Comparison of ENCODE assay signal across 8 cellular contexts in the genomic region with DNA sequence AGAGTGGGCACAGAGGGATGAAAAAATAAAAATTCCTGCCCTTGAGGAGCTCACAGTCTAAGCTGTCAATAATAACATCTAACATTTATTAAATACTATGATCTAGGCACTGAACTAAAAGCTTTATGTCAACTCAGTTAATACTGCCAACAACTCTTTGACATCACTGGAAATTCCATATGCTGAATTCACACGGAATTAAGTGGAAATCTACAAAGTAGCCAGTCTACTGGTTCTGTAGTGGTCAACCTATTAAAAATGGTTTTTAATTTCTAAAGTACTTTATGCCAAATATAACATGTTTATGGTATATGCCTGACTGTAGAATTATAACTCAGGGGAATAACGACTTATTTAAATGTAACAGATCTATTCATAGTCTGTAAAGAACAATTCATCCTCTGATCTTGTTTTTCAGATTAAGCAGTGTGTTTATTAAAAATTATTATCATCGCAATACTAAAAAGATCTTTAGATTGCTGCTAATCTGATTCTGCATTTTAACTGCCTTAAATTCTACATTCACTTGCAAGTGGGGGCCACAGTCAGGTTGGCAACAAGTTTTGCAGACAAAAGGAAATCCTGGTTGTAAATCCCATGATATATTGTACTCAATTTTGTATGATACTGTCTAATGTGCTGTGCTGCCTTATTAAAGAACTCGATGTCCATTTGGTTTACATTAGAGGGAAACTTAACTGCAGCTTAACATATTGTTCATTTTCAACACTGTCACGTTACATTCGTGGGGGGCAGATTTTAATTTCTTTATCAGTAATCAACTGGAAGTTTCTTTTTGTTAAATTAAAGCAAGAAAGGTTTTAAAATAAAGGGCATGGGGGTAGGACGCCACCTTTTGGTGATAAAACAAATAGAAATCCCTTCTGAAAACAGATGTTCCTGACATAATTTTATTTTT. TPM values are rescaled to one million over a fixed set of nuclear protein-coding genes. Genes with fewer than 3 reads are reported as not detected.
DNase-seq lines count a peak whose midpoint lies in the region; ATAC-seq, FAIRE-seq and TF ChIP-seq lines count a peak whose summit lies in the region.

No MANE protein-coding gene starts in this region.

- CTCF ChIA-PET in BJ (lab: Yijun Ruan, JAX): interaction anchor here (0.5 to 1.8 kb wide), 12 partner anchors 12 to 913 kb away, joined by 3 to 6 read pairs (median 4); no protein-coding TSS in a partner anchor

- POLR2A ChIA-PET in BJ (lab: Charles Lee): no interaction called here

- no peak overlapping the region for H3K4me2 ChIP-seq in parathyroid adenoma (ENCODE audit: low read length)

- no peak overlapping the region for H3K9ac ChIP-seq in parathyroid adenoma

- ATAC-seq in RWPE2 (ENCODE audit: low read depth) (no peak), HG03565 (IDR thresholded peaks at IDR 0.05; ENCODE audit: unreplicated experiment) (no peak), GM19351 (IDR thresholded peaks at IDR 0.05; ENCODE audit: unreplicated experiment) (no peak), GM18520 (IDR thresholded peaks at IDR 0.05; ENCODE audit: unreplicated experiment) (no peak)

- DNase-seq in BJ (ENCODE audit: low read depth) (no peak), GM12865 (ENCODE audit: low read depth) (peak; percentile 29), RWPE2 (ENCODE audit: low spot score) (no peak)

- H3K79me2 ChIP-seq in parathyroid adenoma: no peaks in the 10 kb centered on the region

- H3K27me3 ChIP-seq in BJ (ENCODE audit: control insufficient read depth, insufficient read depth, low read length): no peaks in the 10 kb centered on the region
- no peaks in the 10 kb centered on the region for H3K27me3 ChIP-seq in RWPE2 (ENCODE audit: insufficient read depth, poor library complexity, severe bottlenecking)
- no peaks in the 10 kb centered on the region for H3K27me3 ChIP-seq in parathyroid adenoma (ENCODE audit: control insufficient read depth, insufficient read depth, low read length)

- H2AFZ ChIP-seq in parathyroid adenoma: peak overlapping the region; percentile 92

- H3K27ac ChIP-seq in RWPE2 (ENCODE audit: poor library complexity, severe bottlenecking) (peak overlapping the region; percentile 96), parathyroid adenoma (peak overlapping the region; percentile 91)

- H3K4me1 ChIP-seq in RWPE2 (ENCODE audit: insufficient read depth, poor library complexity, severe bottlenecking) (peaks cover 15% of the 10 kb centered on the region), parathyroid adenoma (peaks cover 3% of the 10 kb centered on the region)

- TF ChIP-seq CTCF in BJ (IDR thresholded peaks at IDR 0.05; ENCODE audit: insufficient read depth, low read depth, low read length) (peak; percentile 65), GM12865 (IDR thresholded peaks at IDR 0.05; ENCODE audit: insufficient read depth, low read depth, low read length, missing control alignments) (peak; percentile 42), RWPE2 (IDR thresholded peaks at IDR 0.05; ENCODE audit: poor library complexity, severe bottlenecking) (peak; percentile 96), parathyroid adenoma (IDR thresholded peaks at IDR 0.05) (peak; percentile 69)

- peak; percentile 96 for FAIRE-seq in endometrium (lab: Jason Lieb, UNC)

- H3K36me3 ChIP-seq in BJ (ENCODE audit: control insufficient read depth, insufficient read depth, low read length): no peaks in the 10 kb centered on the region
- no peaks in the 10 kb centered on the region for H3K36me3 ChIP-seq in RWPE2 (ENCODE audit: low read depth)
- no peaks in the 10 kb centered on the region for H3K36me3 ChIP-seq in parathyroid adenoma (ENCODE audit: control insufficient read depth, insufficient read depth, low read length)

- H3K4me3 ChIP-seq in BJ (ENCODE audit: low read depth, low read length) (no peak overlapping the region), GM12865 (ENCODE audit: low read depth, low read length) (no peak overlapping the region), RWPE2 (ENCODE audit: severe bottlenecking) (no peak overlapping the region), parathyroid adenoma (ENCODE audit: low read depth, low read length) (no peak overlapping the region)

- no peaks in the 10 kb centered on the region for H3K9me3 ChIP-seq in RWPE2 (ENCODE audit: severe bottlenecking)
- no peaks in the 10 kb centered on the region for H3K9me3 ChIP-seq in parathyroid adenoma (ENCODE audit: control insufficient read depth, low read length)

RNA-seq across cellular contexts. Expression of a gene that starts 2.6 kb away (rescaled TPM):
- 32.3 and 37.0 TPM in 2 replicates for polyA plus RNA-seq in BJ (2011; rRNA removed)
- polyA minus RNA-seq in BJ (2011; rRNA and poly(A)+ RNA removed): 101 and 120 TPM in 2 replicates

Comparison
In these comparisons a context has a peak if more than half of its experiments do, and no peak if none do; other contexts are left out.
1. CTCF ChIP-seq: peak in every context shown above with its lines; median percentile 96 in RWPE2; 69 in parathyroid adenoma; 65 in BJ; 42 in GM12865.